Comparison of ENCODE assay signal across 10 cellular contexts in the genomic region with DNA sequence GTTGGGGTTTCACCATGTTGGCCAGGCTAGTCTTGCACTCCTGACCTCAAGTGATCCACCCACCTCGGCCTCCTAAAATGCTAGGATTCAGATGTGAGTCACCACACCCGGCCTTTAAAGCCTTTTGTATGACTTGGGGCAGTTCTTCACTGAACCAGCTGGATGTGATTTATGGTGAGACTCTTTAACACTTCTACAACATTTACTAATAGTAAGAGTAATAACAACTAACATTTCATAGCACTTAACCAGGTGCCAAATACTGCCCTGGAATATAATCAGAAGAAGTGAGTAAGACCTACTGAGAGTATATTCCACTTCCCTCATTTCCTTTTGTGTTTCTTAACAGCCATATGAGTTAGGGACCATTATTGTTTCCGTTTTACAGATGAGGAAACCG. TPM values are rescaled to one million over a fixed set of nuclear protein-coding genes. Genes with fewer than 3 reads are reported as not detected.
DNase-seq lines count a peak whose midpoint lies in the region; ATAC-seq, FAIRE-seq and TF ChIP-seq lines count a peak whose summit lies in the region.
"Had no signal": no experiment of that assay in that cellular context is flagged by ENCODE, and none has a peak within 500 bp of the region (broad histone marks: within the 10 kb centered on the region; RNA-seq: fewer than 3 reads in every experiment).

No MANE protein-coding gene starts in this region.

- TF ChIP-seq POLR2A in Peyer's patch (IDR thresholded peaks at IDR 0.05): no peak

- ATAC-seq in activated naive CD8-positive, alpha-beta T cell treated with anti-CD3 and anti-CD28 coated beads, Interleukin-2, amount 50 U/mL, for 24 hours: peak; percentile 88
- peak; percentile 55 for ATAC-seq in upper lobe of right lung

- H3K36me3 ChIP-seq in upper lobe of right lung (no peaks in the 10 kb centered on the region), Peyer's patch (no peaks in the 10 kb centered on the region)
- H3K36me3 ChIP-seq: vagina had no signal

- no peaks in the 10 kb centered on the region for H3K27me3 Mint-ChIP-seq in activated naive CD8-positive, alpha-beta T cell treated with anti-CD3 and anti-CD28 coated beads, Interleukin-2, amount 50 U/mL, for 24 hours
- H3K27me3 Mint-ChIP-seq in activated naive CD8-positive, alpha-beta T cell treated with anti-CD3 and anti-CD28 coated beads for 36 hours: no peaks in the 10 kb centered on the region
- H3K27me3 Mint-ChIP-seq: activated T-cell treated with anti-CD3 and anti-CD28 coated beads, Interleukin-2, amount 50 U/mL, for 24 hours had no signal

- intact Hi-C loops in upper lobe of right lung (cut with DNase I): no loop called here

- no peak overlapping the region for H3K4me3 ChIP-seq in upper lobe of right lung
- no peak overlapping the region for H3K4me3 ChIP-seq in Peyer's patch
- H3K4me3 ChIP-seq: vagina had no signal

- no peak for FAIRE-seq in HTR-8/SVneo (lab: Jason Lieb, UNC)

- no peaks in the 10 kb centered on the region for H3K9me3 Mint-ChIP-seq in activated naive CD8-positive, alpha-beta T cell treated with anti-CD3 and anti-CD28 coated beads, Interleukin-2, amount 50 U/mL, for 24 hours
- H3K9me3 Mint-ChIP-seq in activated naive CD8-positive, alpha-beta T cell treated with anti-CD3 and anti-CD28 coated beads for 36 hours: peaks cover 4% of the 10 kb centered on the region
- H3K9me3 Mint-ChIP-seq: activated T-cell treated with anti-CD3 and anti-CD28 coated beads, Interleukin-2, amount 50 U/mL, for 24 hours had no signal

- H3K4me1 ChIP-seq in upper lobe of right lung (peaks cover 8% of the 10 kb centered on the region), Peyer's patch (peaks cover 0 to 30% (median 0%) of the 10 kb centered on the region in 4 donors)

- peak; percentile 37 for DNase-seq in activated naive CD8-positive, alpha-beta T cell treated with anti-CD3 and anti-CD28 coated beads, Interleukin-2, amount 50 U/mL, for 24 hours
- DNase-seq in activated naive CD8-positive, alpha-beta T cell treated with anti-CD3 and anti-CD28 coated beads for 36 hours: no peak
- DNase-seq in SIG-M5 treated with dmso at 0.1 percent for 504 hours (lab: John Stamatoyannopoulos, UW; ENCODE audit: unreplicated experiment) (peak; percentile 90), fibroblast of peridontal ligament (ENCODE audit: extremely low read depth) (peak; percentile 70), upper lobe of right lung (no peak), superior temporal gyrus (ENCODE audit: extremely low spot score) (no peak), HTR-8/SVneo (ENCODE audit: insufficient read length, low spot score) (no peak), Peyer's patch (no peak)
- DNase-seq: activated T-cell treated with anti-CD3 and anti-CD28 coated beads, Interleukin-2, amount 50 U/mL, for 24 hours had no signal

- no peak for TF ChIP-seq CTCF in upper lobe of right lung (IDR thresholded peaks at IDR 0.05)
- no peak for TF ChIP-seq CTCF in Peyer's patch (IDR thresholded peaks at IDR 0.05)

- H3K27me3 ChIP-seq in upper lobe of right lung (no peaks in the 10 kb centered on the region), Peyer's patch (no peaks in the 10 kb centered on the region)
- H3K27me3 ChIP-seq: vagina had no signal

- no peak overlapping the region for H3K4me3 Mint-ChIP-seq in activated naive CD8-positive, alpha-beta T cell treated with anti-CD3 and anti-CD28 coated beads, Interleukin-2, amount 50 U/mL, for 24 hours
- no peak overlapping the region for H3K4me3 Mint-ChIP-seq in activated naive CD8-positive, alpha-beta T cell treated with anti-CD3 and anti-CD28 coated beads for 36 hours
- H3K4me3 Mint-ChIP-seq: activated T-cell treated with anti-CD3 and anti-CD28 coated beads, Interleukin-2, amount 50 U/mL, for 24 hours had no signal

- H3K4me1 Mint-ChIP-seq in activated naive CD8-positive, alpha-beta T cell treated with anti-CD3 and anti-CD28 coated beads, Interleukin-2, amount 50 U/mL, for 24 hours: peaks cover 38% of the 10 kb centered on the region
- peaks cover 28% of the 10 kb centered on the region for H3K4me1 Mint-ChIP-seq in activated naive CD8-positive, alpha-beta T cell treated with anti-CD3 and anti-CD28 coated beads for 36 hours

- H3K36me3 Mint-ChIP-seq in activated naive CD8-positive, alpha-beta T cell treated with anti-CD3 and anti-CD28 coated beads, Interleukin-2, amount 50 U/mL, for 24 hours (ENCODE audit: low read depth): no peaks in the 10 kb centered on the region
- H3K36me3 Mint-ChIP-seq in activated naive CD8-positive, alpha-beta T cell treated with anti-CD3 and anti-CD28 coated beads for 36 hours: peaks cover 5% of the 10 kb centered on the region

- no peak overlapping the region for H3K27ac Mint-ChIP-seq in activated naive CD8-positive, alpha-beta T cell treated with anti-CD3 and anti-CD28 coated beads, Interleukin-2, amount 50 U/mL, for 24 hours
- no peak overlapping the region for H3K27ac Mint-ChIP-seq in activated naive CD8-positive, alpha-beta T cell treated with anti-CD3 and anti-CD28 coated beads for 36 hours
- H3K27ac Mint-ChIP-seq: activated T-cell treated with anti-CD3 and anti-CD28 coated beads, Interleukin-2, amount 50 U/mL, for 24 hours had no signal

- H3K9me3 ChIP-seq in upper lobe of right lung: no peaks in the 10 kb centered on the region
- no peaks in the 10 kb centered on the region for H3K9me3 ChIP-seq in Peyer's patch
- H3K9me3 ChIP-seq: vagina had no signal

- H3K27ac ChIP-seq in upper lobe of right lung (no peak overlapping the region), Peyer's patch (no peak overlapping the region)
- H3K27ac ChIP-seq: vagina had no signal

RNA-seq across cellular contexts. Expression of gene ZSWIM6, which starts 10.0 kb away (rescaled TPM):
- total RNA-seq in activated naive CD8-positive, alpha-beta T cell treated with anti-CD3 and anti-CD28 coated beads for 36 hours: 1 to 10 TPM; 3.0 to 3.2 TPM
- 15.7 TPM for total RNA-seq in upper lobe of right lung
- 10 to 100 TPM; 13.3 to 19.4 (median 16.0) TPM for total RNA-seq in Peyer's patch

Comparison
In these comparisons a context has a peak if more than half of its experiments do, and no peak if none do; other contexts are left out.
1. DNase-seq: peak in activated naive CD8-positive, alpha-beta T cell treated with anti-CD3 and anti-CD28 coated beads, Interleukin-2, amount 50 U/mL, for 24 hours (single experiment), SIG-M5 treated with dmso at 0.1 percent for 504 hours (single experiment) and fibroblast of peridontal ligament (single experiment); none in activated naive CD8-positive, alpha-beta T cell treated with anti-CD3 and anti-CD28 coated beads for 36 hours (single experiment), upper lobe of right lung (single experiment), superior temporal gyrus (single experiment), HTR-8/SVneo (single experiment) and Peyer's patch (0 of 3).